In the genomic region with DNA sequence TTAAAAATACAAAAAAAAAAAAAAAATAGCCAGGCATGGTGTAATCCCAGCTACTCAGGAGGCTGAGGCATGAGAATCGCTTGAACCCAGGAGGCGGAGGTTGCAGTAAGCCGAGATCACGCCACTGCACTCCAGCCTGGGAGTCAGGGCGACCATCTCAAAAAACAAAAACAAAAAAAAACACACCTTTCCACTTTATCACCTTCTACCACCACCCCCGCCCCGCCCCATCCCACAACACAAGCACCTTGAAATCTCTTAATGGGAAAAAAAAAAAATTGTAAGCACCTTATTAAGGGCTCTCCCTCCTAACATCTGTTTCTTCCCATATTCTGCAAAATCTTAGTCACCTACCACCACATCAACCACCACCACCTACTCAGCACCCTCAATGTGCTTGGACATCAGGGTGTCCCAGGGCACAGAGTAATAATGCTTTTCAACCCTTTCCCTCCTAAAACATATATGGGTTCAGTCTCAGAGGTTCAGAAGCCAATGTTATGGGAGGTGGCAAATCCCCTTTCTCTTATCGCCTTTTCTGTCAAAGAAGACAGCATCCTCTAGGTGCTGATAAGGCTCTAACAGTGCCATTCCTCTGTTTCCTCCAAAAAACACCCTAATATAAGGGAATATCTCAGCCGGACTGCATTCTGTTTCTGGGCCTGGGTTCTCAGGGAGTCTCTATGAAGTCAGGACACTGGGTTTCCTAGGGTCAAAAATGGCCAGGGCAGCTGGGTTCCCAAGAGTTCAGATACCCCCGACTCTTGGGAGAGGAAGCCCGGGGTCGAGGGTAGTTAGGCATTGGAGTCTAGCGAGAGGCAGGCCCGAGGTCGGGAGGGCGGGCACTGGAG, we compare ENCODE assay signal across 8 cellular contexts. TPM values are rescaled to one million over a fixed set of nuclear protein-coding genes. Genes with fewer than 3 reads are reported as not detected.
DNase-seq lines count a peak whose midpoint lies in the region; ATAC-seq, FAIRE-seq and TF ChIP-seq lines count a peak whose summit lies in the region.

No MANE protein-coding gene starts in this region.

- H3K27ac Mint-ChIP-seq in CD14-positive monocyte (peak overlapping the region; percentile 86 to 94 (median 91)), type B pancreatic cell (peak overlapping the region; percentile 97)
- peak overlapping the region; percentile 93 for H3K27ac Mint-ChIP-seq in activated naive CD8-positive, alpha-beta T cell treated with anti-CD3 and anti-CD28 coated beads for 36 hours

- peaks cover 4 to 14% of the 10 kb centered on the region in 2 experiments; a peak in 3 of 5 replicates for H3K36me3 ChIP-seq in HepG2 (replicated peaks in 1 of 2; ENCODE audit: control insufficient read depth in 1 of 2, insufficient read depth in 2 of 2, low read length in 2 of 2)

- FAIRE-seq in HepG2 (lab: Jason Lieb, UNC): no peak

- CTCF ChIA-PET in HepG2 (lab: Yijun Ruan, JAX; ENCODE audit: low intra/inter-chr PET ratio, low total read pairs): no interaction called here

- H3K4me2 ChIP-seq in HepG2 (ENCODE audit: low read depth, low read length): peak overlapping the region; percentile 97

- peak overlapping the region; percentile 88 to 92 (median 89) for H3K4me3 ChIP-seq in HepG2 (replicated peaks in 1 of 3; ENCODE audit: insufficient read depth in 1 of 3, low read depth in 2 of 3, low read length in 3 of 3)

- POLR2A ChIA-PET in HepG2 (lab: Yijun Ruan, JAX): interaction anchor here (0.6 to 6.3 kb wide), 26 partner anchors 8 to 187 kb away, joined by 3 to 186 read pairs (median 6); a partner anchor contains a TSS

- H3K27me3 Mint-ChIP-seq in CD14-positive monocyte (ENCODE audit: low read depth in 3 of 3) (peaks cover 0 to 3% (median 0%) of the 10 kb centered on the region in 3 donors), type B pancreatic cell (no peaks in the 10 kb centered on the region)
- H3K27me3 Mint-ChIP-seq in activated naive CD8-positive, alpha-beta T cell treated with anti-CD3 and anti-CD28 coated beads for 36 hours: no peaks in the 10 kb centered on the region

- peak overlapping the region; percentile 97 for H3K9ac ChIP-seq in HepG2 (ENCODE audit: insufficient read depth, low read depth, low read length)

- H3K36me3 Mint-ChIP-seq in CD14-positive monocyte (peaks cover 14 to 28% of the 10 kb centered on the region in 2 donors), type B pancreatic cell (no peaks in the 10 kb centered on the region)
- peaks cover 10% of the 10 kb centered on the region for H3K36me3 Mint-ChIP-seq in activated naive CD8-positive, alpha-beta T cell treated with anti-CD3 and anti-CD28 coated beads for 36 hours

- H3K9me3 ChIP-seq in HepG2 (ENCODE audit: low read length): no peaks in the 10 kb centered on the region

- H3K4me1 ChIP-seq in HepG2 (ENCODE audit: insufficient read depth, low read length): peaks cover 39% of the 10 kb centered on the region

- H3K4me3 Mint-ChIP-seq in CD14-positive monocyte (peak overlapping the region; percentile 87 to 94), type B pancreatic cell (peak overlapping the region; percentile 93)
- H3K4me3 Mint-ChIP-seq in activated naive CD8-positive, alpha-beta T cell treated with anti-CD3 and anti-CD28 coated beads for 36 hours: peak overlapping the region; percentile 93

- TF ChIP-seq EP300 in HepG2 (IDR thresholded peaks at IDR 0.05; ENCODE audit: low read depth in 2 of 2, low read length in 2 of 2): no peak
- TF ChIP-seq EP300 in HepG2 (CRISPR knock-in tag; IDR thresholded peaks at IDR 0.05; ENCODE audit: borderline replicate concordance): no peak

- ATAC-seq in HG02840 (IDR thresholded peaks at IDR 0.05; ENCODE audit: low FRiP score, unreplicated experiment): peak; percentile 16
- ATAC-seq in HepG2: peak; percentile 16

- H3K9me3 Mint-ChIP-seq in CD14-positive monocyte: no peaks in the 10 kb centered on the region
- H3K9me3 Mint-ChIP-seq in activated naive CD8-positive, alpha-beta T cell treated with anti-CD3 and anti-CD28 coated beads for 36 hours: no peaks in the 10 kb centered on the region
- no peaks in the 10 kb centered on the region for H3K9me3 Mint-ChIP-seq in type B pancreatic cell

- TF ChIP-seq CTCF in CD14-positive monocyte (IDR thresholded peaks at IDR 0.05) (no peak), HepG2 (CRISPR knock-in tag; IDR thresholded peaks at IDR 0.05) (no peak), type B pancreatic cell (conservative IDR thresholded peaks at IDR 0.05) (no peak), GM13977 (IDR thresholded peaks at IDR 0.05; ENCODE audit: extremely low read depth, insufficient read depth, missing control alignments) (no peak)

- DNase-seq in CD14-positive monocyte (ENCODE audit: low spot score) (no peak), HepG2 (ENCODE audit: low spot score) (no peak), type B pancreatic cell (ENCODE audit: extremely low spot score, unreplicated experiment) (no peak), AML-193 (lab: John Stamatoyannopoulos, UW) (no peak), GM13977 (ENCODE audit: low spot score) (no peak), NCI-H1048 (lab: John Stamatoyannopoulos, UW) (no peak)
- DNase-seq in activated naive CD8-positive, alpha-beta T cell treated with anti-CD3 and anti-CD28 coated beads for 36 hours: peak; percentile 27

- intact Hi-C loops in CD14-positive monocyte (cut with micrococcal nuclease) (loop anchor here (2.0 to 5.0 kb wide), 3 partner anchors 26 to 60 kb away; a partner anchor contains a TSS), HepG2 (cut with micrococcal nuclease; ENCODE audit: unreplicated experiment) (loop anchor here (5.0 kb wide), 2 partner anchors 40 to 60 kb away; a partner anchor contains a TSS)

- no peaks in the 10 kb centered on the region; the same call in none of the 2 replicates for H4K20me1 ChIP-seq in HepG2 (ENCODE audit: insufficient read depth, low read length)

- H2AFZ ChIP-seq in HepG2 (ENCODE audit: low read length): no peak overlapping the region

- WGBS in HepG2 (ENCODE audit: low lambda C conversion rate): 59% methylated on average over 9 of the region's 16 CpGs

- H3K4me1 Mint-ChIP-seq in CD14-positive monocyte (peaks cover 23% of the 10 kb centered on the region), type B pancreatic cell (ENCODE audit: unreplicated experiment) (peaks cover 15% of the 10 kb centered on the region)
- H3K4me1 Mint-ChIP-seq in activated naive CD8-positive, alpha-beta T cell treated with anti-CD3 and anti-CD28 coated beads for 36 hours: peaks cover 22% of the 10 kb centered on the region

- no peak for TF ChIP-seq RAD21 in HepG2 (CRISPR knock-in tag; IDR thresholded peaks at IDR 0.05)

- in situ Hi-C loops in HepG2 (cut with HindIII; ENCODE audit: extremely low pct_ligation_motif_present, low pct_unique_long_range_greater_than_20kb) (no loop called here), GM13977 (cut with MboI; ENCODE audit: low pct_unique_long_range_greater_than_20kb, low sequenced_read_pairs, unreplicated experiment) (no loop called here)

- H3K79me2 ChIP-seq in HepG2 (ENCODE audit: insufficient read depth, low read length): peaks cover 20% of the 10 kb centered on the region

- peak overlapping the region; percentile 84 for H3K27ac ChIP-seq in HepG2 (ENCODE audit: extremely low read length, insufficient read depth, low read length)

- H3K27me3 ChIP-seq in HepG2 (ENCODE audit: control insufficient read depth in 1 of 2, insufficient read depth in 2 of 2, low read length in 2 of 2): no peaks in the 10 kb centered on the region

- TF ChIP-seq POLR2A in HepG2 (IDR thresholded peaks at IDR 0.05; ENCODE audit: insufficient read depth in 1 of 2, low read depth in 2 of 2, low read length in 2 of 2): no peak

- TSS peak; percentile 79 for BruUV-seq in HepG2 (replicated peaks; lab: Mats Ljungman, UMichigan)

RNA-seq across cellular contexts. Expression of a gene that starts 0.7 kb away (rescaled TPM):
- polyA plus RNA-seq in CD14-positive monocyte (10 to 100 TPM in 1 of 2 donors, 1 to 10 TPM in 1; 9.9 to 16.0 TPM), HepG2 (2011; rRNA removed) (5.7 and 7.8 TPM in 2 replicates)
- 10 to 100 TPM; 41.2 TPM for total RNA-seq in activated naive CD8-positive, alpha-beta T cell treated with anti-CD3 and anti-CD28 coated beads for 36 hours
- total RNA-seq in HepG2 (2016; rRNA removed; fragmentation: Illumina TruSeq; extraction: Trizol) (11.3 and 13.2 TPM in 2 replicates), type B pancreatic cell (ENCODE audit: low replicate concordance) (26.5 and 28.3 TPM in 2 replicates)
- 1.1 TPM in 2 replicates for total RNA-seq in HepG2 (2016; cell fraction: cytosol; rRNA removed; fragmentation: Illumina TruSeq; extraction: Trizol; ENCODE audit: low read depth)
- total RNA-seq in HepG2 (2016; cell fraction: insoluble cytoplasmic fraction; rRNA removed; fragmentation: Illumina TruSeq; extraction: Trizol): 11.6 and 12.7 TPM in 2 replicates
- 4.6 and 5.3 TPM in 2 replicates for total RNA-seq in HepG2 (2016; cell fraction: membrane; rRNA removed; fragmentation: Illumina TruSeq; extraction: Trizol)
- 5.4 and 7.6 TPM in 2 replicates for total RNA-seq in HepG2 (2016; cell fraction: nucleus; rRNA removed; fragmentation: Illumina TruSeq; extraction: Trizol)
- polyA plus RNA-seq in HepG2 (2011; cell fraction: cytosol; rRNA removed): 5.2 and 5.9 TPM in 2 replicates
- polyA plus RNA-seq in HepG2 (2011; cell fraction: nucleus; rRNA removed): 6.3 and 6.9 TPM in 2 replicates
- 5.8 and 6.4 TPM in 2 replicates for polyA plus RNA-seq in HepG2 (2012)
- 0.68 and 0.79 TPM in 2 replicates for polyA plus RNA-seq in HepG2 (2016; cell fraction: cytosol; fragmentation: Illumina TruSeq; extraction: Trizol; ENCODE audit: low read depth)
- 7.9 and 10.2 TPM in 2 replicates for polyA plus RNA-seq in HepG2 (2016; cell fraction: insoluble cytoplasmic fraction; fragmentation: Illumina TruSeq; extraction: Trizol; ENCODE audit: low read depth)
- polyA plus RNA-seq in HepG2 (2016; cell fraction: membrane; fragmentation: Illumina TruSeq; extraction: Trizol; ENCODE audit: low read depth): 1.6 and 2.0 TPM in 2 replicates
- polyA plus RNA-seq in HepG2 (2016; cell fraction: nucleus; fragmentation: Illumina TruSeq; extraction: Trizol; ENCODE audit: insufficient read depth, low read depth): 5.0 and 5.2 TPM in 2 replicates
- polyA minus RNA-seq in HepG2 (2011; rRNA and poly(A)+ RNA removed; ENCODE audit: low replicate concordance): 27.9 and 57.6 TPM in 2 replicates
- polyA minus RNA-seq in HepG2 (2011; cell fraction: cytosol; rRNA and poly(A)+ RNA removed): 3.9 and 5.6 TPM in 2 replicates
- 7.6 and 8.6 TPM in 2 replicates for polyA minus RNA-seq in HepG2 (2011; cell fraction: nucleus; rRNA and poly(A)+ RNA removed)

RNA-seq across cellular contexts. Expression of a gene that starts 6.0 kb away (rescaled TPM):
- polyA plus RNA-seq in CD14-positive monocyte (100 to 1,000 TPM in 1 of 2 donors, 10 to 100 TPM in 1; 99.7 to 109 TPM), HepG2 (2011; rRNA removed) (234 and 251 TPM in 2 replicates)
- 100 to 1,000 TPM; 198 to 211 TPM for total RNA-seq in activated naive CD8-positive, alpha-beta T cell treated with anti-CD3 and anti-CD28 coated beads for 36 hours
- total RNA-seq in HepG2 (2016; rRNA removed; fragmentation: Illumina TruSeq; extraction: Trizol) (50.8 and 99.5 TPM in 2 replicates), type B pancreatic cell (ENCODE audit: low replicate concordance) (278 and 372 TPM in 2 replicates)
- total RNA-seq in HepG2 (2016; cell fraction: cytosol; rRNA removed; fragmentation: Illumina TruSeq; extraction: Trizol; ENCODE audit: low read depth): 18.3 and 19.8 TPM in 2 replicates
- 46.6 and 104 TPM in 2 replicates for total RNA-seq in HepG2 (2016; cell fraction: insoluble cytoplasmic fraction; rRNA removed; fragmentation: Illumina TruSeq; extraction: Trizol)
- total RNA-seq in HepG2 (2016; cell fraction: membrane; rRNA removed; fragmentation: Illumina TruSeq; extraction: Trizol): 21.5 and 23.9 TPM in 2 replicates
- 119 and 139 TPM in 2 replicates for total RNA-seq in HepG2 (2016; cell fraction: nucleus; rRNA removed; fragmentation: Illumina TruSeq; extraction: Trizol)
- polyA plus RNA-seq in HepG2 (2011; cell fraction: cytosol; rRNA removed): 182 and 204 TPM in 2 replicates
- 334 and 348 TPM in 2 replicates for polyA plus RNA-seq in HepG2 (2011; cell fraction: nucleus; rRNA removed)
- 166 and 170 TPM in 2 replicates for polyA plus RNA-seq in HepG2 (2012)
- 8.2 and 9.2 TPM in 2 replicates for polyA plus RNA-seq in HepG2 (2016; cell fraction: cytosol; fragmentation: Illumina TruSeq; extraction: Trizol; ENCODE audit: low read depth)
- polyA plus RNA-seq in HepG2 (2016; cell fraction: insoluble cytoplasmic fraction; fragmentation: Illumina TruSeq; extraction: Trizol; ENCODE audit: low read depth): 45.4 and 52.0 TPM in 2 replicates
- polyA plus RNA-seq in HepG2 (2016; cell fraction: membrane; fragmentation: Illumina TruSeq; extraction: Trizol; ENCODE audit: low read depth): 16.1 and 19.6 TPM in 2 replicates
- 244 and 254 TPM in 2 replicates for polyA plus RNA-seq in HepG2 (2016; cell fraction: nucleus; fragmentation: Illumina TruSeq; extraction: Trizol; ENCODE audit: insufficient read depth, low read depth)
- 322 and 641 TPM in 2 replicates for polyA minus RNA-seq in HepG2 (2011; rRNA and poly(A)+ RNA removed; ENCODE audit: low replicate concordance)
- polyA minus RNA-seq in HepG2 (2011; cell fraction: cytosol; rRNA and poly(A)+ RNA removed): 125 and 143 TPM in 2 replicates
- polyA minus RNA-seq in HepG2 (2011; cell fraction: nucleus; rRNA and poly(A)+ RNA removed): 121 and 126 TPM in 2 replicates

RNA-seq across cellular contexts. Expression of a gene that starts 12.6 kb away (rescaled TPM):
- 10 to 100 TPM; 74.6 to 78.2 TPM for polyA plus RNA-seq in CD14-positive monocyte
- 100 to 1,000 TPM; 147 to 159 TPM for total RNA-seq in activated naive CD8-positive, alpha-beta T cell treated with anti-CD3 and anti-CD28 coated beads for 36 hours
- total RNA-seq in HepG2 (2016; rRNA removed; fragmentation: Illumina TruSeq; extraction: Trizol): 91.8 and 109 TPM in 2 replicates
- total RNA-seq in HepG2 (2016; cell fraction: cytosol; rRNA removed; fragmentation: Illumina TruSeq; extraction: Trizol; ENCODE audit: low read depth): 79.2 and 81.2 TPM in 2 replicates
- 91.1 and 109 TPM in 2 replicates for total RNA-seq in HepG2 (2016; cell fraction: insoluble cytoplasmic fraction; rRNA removed; fragmentation: Illumina TruSeq; extraction: Trizol)
- total RNA-seq in HepG2 (2016; cell fraction: membrane; rRNA removed; fragmentation: Illumina TruSeq; extraction: Trizol): 66.8 and 76.4 TPM in 2 replicates
- total RNA-seq in HepG2 (2016; cell fraction: nucleus; rRNA removed; fragmentation: Illumina TruSeq; extraction: Trizol): 45.9 TPM in 2 replicates
- 30.4 and 40.9 TPM in 2 replicates for polyA plus RNA-seq in HepG2 (2011; rRNA removed)
- 41.3 and 44.4 TPM in 2 replicates for polyA plus RNA-seq in HepG2 (2011; cell fraction: cytosol; rRNA removed)
- polyA plus RNA-seq in HepG2 (2011; cell fraction: nucleus; rRNA removed): 23.7 and 24.0 TPM in 2 replicates
- 45.7 and 50.5 TPM in 2 replicates for polyA plus RNA-seq in HepG2 (2012)
- 117 TPM in 2 replicates for polyA plus RNA-seq in HepG2 (2016; cell fraction: cytosol; fragmentation: Illumina TruSeq; extraction: Trizol; ENCODE audit: low read depth)
- polyA plus RNA-seq in HepG2 (2016; cell fraction: insoluble cytoplasmic fraction; fragmentation: Illumina TruSeq; extraction: Trizol; ENCODE audit: low read depth): 161 and 169 TPM in 2 replicates
- 83.4 and 92.9 TPM in 2 replicates for polyA plus RNA-seq in HepG2 (2016; cell fraction: membrane; fragmentation: Illumina TruSeq; extraction: Trizol; ENCODE audit: low read depth)
- 117 and 119 TPM in 2 replicates for polyA plus RNA-seq in HepG2 (2016; cell fraction: nucleus; fragmentation: Illumina TruSeq; extraction: Trizol; ENCODE audit: insufficient read depth, low read depth)
- 3.7 and 10.5 TPM in 2 replicates for polyA minus RNA-seq in HepG2 (2011; rRNA and poly(A)+ RNA removed; ENCODE audit: low replicate concordance)
- polyA minus RNA-seq in HepG2 (2011; cell fraction: cytosol; rRNA and poly(A)+ RNA removed): 3.7 and 7.3 TPM in 2 replicates
- polyA minus RNA-seq in HepG2 (2011; cell fraction: nucleus; rRNA and poly(A)+ RNA removed): 2.6 and 10.4 TPM in 2 replicates
- 69.1 and 69.2 TPM in 2 replicates for total RNA-seq in type B pancreatic cell (ENCODE audit: low replicate concordance)

RNA-seq across cellular contexts. Expression of a gene that starts 12.7 kb away (rescaled TPM):
- 1 to 10 TPM in 1 of 2 donors, under 1 TPM in 1; 0.73 to 1.4 TPM for polyA plus RNA-seq in CD14-positive monocyte
- total RNA-seq in activated naive CD8-positive, alpha-beta T cell treated with anti-CD3 and anti-CD28 coated beads for 36 hours: 10 to 100 TPM; 28.7 to 39.7 TPM
- 9.9 and 31.8 TPM in 2 replicates for total RNA-seq in HepG2 (2016; rRNA removed; fragmentation: Illumina TruSeq; extraction: Trizol)
- total RNA-seq in HepG2 (2016; cell fraction: cytosol; rRNA removed; fragmentation: Illumina TruSeq; extraction: Trizol; ENCODE audit: low read depth): 286 and 306 TPM in 2 replicates
- total RNA-seq in HepG2 (2016; cell fraction: insoluble cytoplasmic fraction; rRNA removed; fragmentation: Illumina TruSeq; extraction: Trizol): 11.3 and 30.0 TPM in 2 replicates
- 58.2 and 65.0 TPM in 2 replicates for total RNA-seq in HepG2 (2016; cell fraction: membrane; rRNA removed; fragmentation: Illumina TruSeq; extraction: Trizol)
- 63.6 and 74.4 TPM in 2 replicates for total RNA-seq in HepG2 (2016; cell fraction: nucleus; rRNA removed; fragmentation: Illumina TruSeq; extraction: Trizol)
- polyA plus RNA-seq in HepG2 (2011; rRNA removed): 7.6 and 9.8 TPM in 2 replicates
- 8.3 and 12.4 TPM in 2 replicates for polyA plus RNA-seq in HepG2 (2011; cell fraction: cytosol; rRNA removed)
- 22.1 and 23.0 TPM in 2 replicates for polyA plus RNA-seq in HepG2 (2011; cell fraction: nucleus; rRNA removed)
- 7.5 and 10.7 TPM in 2 replicates for polyA plus RNA-seq in HepG2 (2012)
- polyA plus RNA-seq in HepG2 (2016; cell fraction: cytosol; fragmentation: Illumina TruSeq; extraction: Trizol; ENCODE audit: low read depth): 15.4 and 18.0 TPM in 2 replicates
- 4.0 and 4.7 TPM in 2 replicates for polyA plus RNA-seq in HepG2 (2016; cell fraction: insoluble cytoplasmic fraction; fragmentation: Illumina TruSeq; extraction: Trizol; ENCODE audit: low read depth)
- polyA plus RNA-seq in HepG2 (2016; cell fraction: membrane; fragmentation: Illumina TruSeq; extraction: Trizol; ENCODE audit: low read depth): 8.7 and 12.0 TPM in 2 replicates
- polyA plus RNA-seq in HepG2 (2016; cell fraction: nucleus; fragmentation: Illumina TruSeq; extraction: Trizol; ENCODE audit: insufficient read depth, low read depth): 23.0 and 27.3 TPM in 2 replicates
- polyA minus RNA-seq in HepG2 (2011; rRNA and poly(A)+ RNA removed; ENCODE audit: low replicate concordance): 38.2 and 71.6 TPM in 2 replicates
- polyA minus RNA-seq in HepG2 (2011; cell fraction: cytosol; rRNA and poly(A)+ RNA removed): 65.8 and 78.1 TPM in 2 replicates
- polyA minus RNA-seq in HepG2 (2011; cell fraction: nucleus; rRNA and poly(A)+ RNA removed): 52.0 and 83.9 TPM in 2 replicates
- 17.7 and 28.0 TPM in 2 replicates for total RNA-seq in type B pancreatic cell (ENCODE audit: low replicate concordance)

RNA-seq across cellular contexts. Expression of a gene that starts 19.1 kb away (rescaled TPM):
- polyA plus RNA-seq in CD14-positive monocyte (1 to 10 TPM; 7.2 to 7.9 TPM), HepG2 (2011; rRNA removed) (7.7 and 8.4 TPM in 2 replicates)
- total RNA-seq in activated naive CD8-positive, alpha-beta T cell treated with anti-CD3 and anti-CD28 coated beads for 36 hours: 1 to 10 TPM; 5.0 to 5.7 TPM
- total RNA-seq in HepG2 (2016; rRNA removed; fragmentation: Illumina TruSeq; extraction: Trizol) (12.1 and 16.0 TPM in 2 replicates), type B pancreatic cell (ENCODE audit: low replicate concordance) (11.2 and 11.7 TPM in 2 replicates)
- total RNA-seq in HepG2 (2016; cell fraction: cytosol; rRNA removed; fragmentation: Illumina TruSeq; extraction: Trizol; ENCODE audit: low read depth): 18.2 and 29.1 TPM in 2 replicates
- 14.4 and 17.9 TPM in 2 replicates for total RNA-seq in HepG2 (2016; cell fraction: insoluble cytoplasmic fraction; rRNA removed; fragmentation: Illumina TruSeq; extraction: Trizol)
- 19.9 and 27.2 TPM in 2 replicates for total RNA-seq in HepG2 (2016; cell fraction: membrane; rRNA removed; fragmentation: Illumina TruSeq; extraction: Trizol)
- total RNA-seq in HepG2 (2016; cell fraction: nucleus; rRNA removed; fragmentation: Illumina TruSeq; extraction: Trizol): 8.7 and 10.5 TPM in 2 replicates
- polyA plus RNA-seq in HepG2 (2011; cell fraction: cytosol; rRNA removed): 10.8 and 13.4 TPM in 2 replicates
- polyA plus RNA-seq in HepG2 (2011; cell fraction: nucleus; rRNA removed): 3.8 and 4.2 TPM in 2 replicates
- polyA plus RNA-seq in HepG2 (2012): 5.2 and 6.0 TPM in 2 replicates
- polyA plus RNA-seq in HepG2 (2016; cell fraction: cytosol; fragmentation: Illumina TruSeq; extraction: Trizol; ENCODE audit: low read depth): 18.1 and 34.3 TPM in 2 replicates
- polyA plus RNA-seq in HepG2 (2016; cell fraction: insoluble cytoplasmic fraction; fragmentation: Illumina TruSeq; extraction: Trizol; ENCODE audit: low read depth): 11.1 and 11.2 TPM in 2 replicates
- 16.8 and 24.0 TPM in 2 replicates for polyA plus RNA-seq in HepG2 (2016; cell fraction: membrane; fragmentation: Illumina TruSeq; extraction: Trizol; ENCODE audit: low read depth)
- polyA plus RNA-seq in HepG2 (2016; cell fraction: nucleus; fragmentation: Illumina TruSeq; extraction: Trizol; ENCODE audit: insufficient read depth, low read depth): 11.6 and 12.8 TPM in 2 replicates
- polyA minus RNA-seq in HepG2 (2011; rRNA and poly(A)+ RNA removed; ENCODE audit: low replicate concordance): 3.1 and 9.7 TPM in 2 replicates
- 2.2 and 2.3 TPM in 2 replicates for polyA minus RNA-seq in HepG2 (2011; cell fraction: cytosol; rRNA and poly(A)+ RNA removed)
- polyA minus RNA-seq in HepG2 (2011; cell fraction: nucleus; rRNA and poly(A)+ RNA removed): 2.2 and 4.0 TPM in 2 replicates
